In genomic region chr19:15300533-15301194, GRCh38 we compare ENCODE assay signal across 12 cellular contexts. TPM values are rescaled to one million over a fixed set of nuclear protein-coding genes. Genes with fewer than 3 reads are reported as not detected.
A peak's percentile ranks its signal among the peaks of the same experiment; 100 is the strongest.
DNase-seq lines count a peak whose midpoint lies in the region; ATAC-seq and TF ChIP-seq lines count a peak whose summit lies in the region.
"Had no signal": no experiment of that assay in that cellular context is flagged by ENCODE, and none has a peak within 500 bp of the region (broad histone marks: within the 10 kb centered on the region; RNA-seq: fewer than 3 reads in every experiment).

No MANE protein-coding gene starts in this region.

- WGBS in prostate gland: 80% methylated on average over 6 of the region's 6 CpGs
- 65 to 76% methylated on average over 5 to 6 of the region's 6 CpGs for WGBS in transverse colon (ENCODE audit: low coverage in 1 of 2), 2 donors

- peak overlapping the region; percentile 68 for H3K27ac ChIP-seq in AG04450 (ENCODE audit: low read depth, low read length)
- no peak overlapping the region for H3K27ac ChIP-seq in prostate gland
- H3K27ac ChIP-seq in gastrocnemius medialis: no peak overlapping the region
- H3K27ac ChIP-seq in transverse colon: peak overlapping the region in 1 of 4 donors; percentile 31
- H3K27ac ChIP-seq: foreskin keratinocyte had no signal

- intact Hi-C loops in activated B cell treated with CpG ODN at 0.5 μM for 24 hours (cut with micrococcal nuclease): no loop called here
- intact Hi-C loops in prostate gland (cut with DNase I): no loop called here
- intact Hi-C loops in gastrocnemius medialis (cut with DNase I; ENCODE audit: low total_unique reads): no loop called here
- intact Hi-C loops in transverse colon (cut with DNase I; ENCODE audit: low total_unique reads): loop anchor here (2.0 kb wide), 1 partner anchor 36 kb away; no protein-coding TSS in a partner anchor

- peak overlapping the region; percentile 12 for H3K4me3 Mint-ChIP-seq in activated B cell treated with CpG ODN at 0.5 μM for 24 hours
- H3K4me3 Mint-ChIP-seq: neural crest cell had no signal

- peak overlapping the region; percentile 66 for H3K27ac Mint-ChIP-seq in activated B cell treated with CpG ODN at 0.5 μM for 24 hours

- no peaks in the 10 kb centered on the region for H3K9me3 Mint-ChIP-seq in activated B cell treated with CpG ODN at 0.5 μM for 24 hours

- DNase-seq in AG04450 (ENCODE audit: low read depth, low spot score) (peak; percentile 71), GM04503 (ENCODE audit: low read depth) (peak; percentile 68), activated B cell treated with CpG ODN at 0.5 μM for 24 hours (no peak), fibroblast of the conjunctiva (ENCODE audit: low read depth) (peak; percentile 89), prostate gland (ENCODE audit: low spot score) (no peak), gastrocnemius medialis (no peak), NCI-H1048 (lab: John Stamatoyannopoulos, UW) (no peak), transverse colon (no peak)
- DNase-seq: activated CD8-positive, alpha-beta memory T cell treated with anti-CD3 and anti-CD28 coated beads, Interleukin-2, amount 50 U/mL, for 4 hours; NCI-H774 had no signal

- no peak overlapping the region for H3K4me3 ChIP-seq in AG04450 (ENCODE audit: low read depth, low read length)
- H3K4me3 ChIP-seq in prostate gland: no peak overlapping the region
- H3K4me3 ChIP-seq in gastrocnemius medialis: no peak overlapping the region
- H3K4me3 ChIP-seq in transverse colon: no peak overlapping the region

- H3K27me3 ChIP-seq in AG04450 (ENCODE audit: control insufficient read depth, insufficient read depth, low read length): no peaks in the 10 kb centered on the region
- no peaks in the 10 kb centered on the region for H3K27me3 ChIP-seq in prostate gland (replicated peaks; ENCODE audit: insufficient read depth)
- H3K27me3 ChIP-seq in gastrocnemius medialis: no peaks in the 10 kb centered on the region
- H3K27me3 ChIP-seq in transverse colon: no peaks in the 10 kb centered on the region
- H3K27me3 ChIP-seq: foreskin keratinocyte had no signal

- no peaks in the 10 kb centered on the region for H3K27me3 Mint-ChIP-seq in activated B cell treated with CpG ODN at 0.5 μM for 24 hours

- H3K9me3 ChIP-seq in AG04450 (ENCODE audit: control insufficient read depth, insufficient read depth, low read length) (peaks cover 6% of the 10 kb centered on the region), prostate gland (no peaks in the 10 kb centered on the region), gastrocnemius medialis (no peaks in the 10 kb centered on the region), transverse colon (no peaks in the 10 kb centered on the region)

- TF ChIP-seq EP300 in transverse colon (IDR thresholded peaks at IDR 0.05; ENCODE audit: low read depth): no peak

- H3K4me1 ChIP-seq in prostate gland (replicated peaks): peaks cover 41% of the 10 kb centered on the region
- H3K4me1 ChIP-seq in gastrocnemius medialis: peaks cover 94 to 96% of the 10 kb centered on the region in 2 donors
- H3K4me1 ChIP-seq in transverse colon: peaks cover 48 to 97% (median 79%) of the 10 kb centered on the region in 4 donors

- H3K4me1 Mint-ChIP-seq in activated B cell treated with CpG ODN at 0.5 μM for 24 hours: peaks cover 96% of the 10 kb centered on the region

- peaks cover 18% of the 10 kb centered on the region for H3K36me3 Mint-ChIP-seq in activated B cell treated with CpG ODN at 0.5 μM for 24 hours (ENCODE audit: low read depth)

- no peaks in the 10 kb centered on the region for H3K36me3 ChIP-seq in prostate gland
- no peaks in the 10 kb centered on the region for H3K36me3 ChIP-seq in gastrocnemius medialis
- H3K36me3 ChIP-seq in transverse colon: no peaks in the 10 kb centered on the region

- in situ Hi-C loops in gastrocnemius medialis (cut with MboI; ENCODE audit: low sequenced_read_pairs in 4 of 4): no loop called here
- in situ Hi-C loops in transverse colon (cut with MboI; ENCODE audit: low pct_ligation_motif_present in 1 of 4, low pct_unique_long_range_greater_than_20kb in 1 of 4, low sequenced_read_pairs in 3 of 4): no loop called here

- POLR2A ChIA-PET in AG04450 (lab: Yijun Ruan, JAX) (interaction anchor here (0.8 kb wide), 2 partner anchors 20 to 46 kb away, joined by 3 to 4 read pairs; no protein-coding TSS in a partner anchor), activated B cell treated with CpG ODN at 0.5 μM for 24 hours (lab: Charles Lee) (no interaction called here)

- TF ChIP-seq POLR2A in prostate gland (IDR thresholded peaks at IDR 0.05) (no peak), gastrocnemius medialis (IDR thresholded peaks at IDR 0.05) (no peak), transverse colon (IDR thresholded peaks at IDR 0.05) (no peak)

- TF ChIP-seq CTCF in AG04450 (IDR thresholded peaks at IDR 0.05; ENCODE audit: low read depth, low read length) (no peak), activated B cell treated with CpG ODN at 0.5 μM for 24 hours (IDR thresholded peaks at IDR 0.05) (no peak), prostate gland (IDR thresholded peaks at IDR 0.05) (no peak), gastrocnemius medialis (IDR thresholded peaks at IDR 0.05 in 4 of 5, conservative IDR thresholded peaks at IDR 0.05 in 1 of 5) (no peak), transverse colon (IDR thresholded peaks at IDR 0.05) (no peak)

- CTCF ChIA-PET in AG04450 (lab: Charles Lee) (interaction anchor here (1.1 kb wide), 1 partner anchor 17 kb away, joined by 3 read pairs; no protein-coding TSS in a partner anchor), activated B cell treated with CpG ODN at 0.5 μM for 24 hours (lab: Charles Lee) (no interaction called here)

- ATAC-seq in activated B cell treated with CpG ODN at 0.5 μM for 24 hours (ENCODE audit: low read depth) (no peak), gastrocnemius medialis (no peak)
- ATAC-seq: foreskin keratinocyte had no signal

RNA-seq across cellular contexts. Expression of gene BRD4, which starts 31.7 kb away (rescaled TPM):
- polyA plus RNA-seq in AG04450 (2011; rRNA removed): 7.8 and 11.5 TPM in 2 replicates
- polyA minus RNA-seq in AG04450 (2011; rRNA and poly(A)+ RNA removed): 29.6 and 47.3 TPM in 2 replicates
- 144 and 164 TPM in 2 replicates for total RNA-seq in activated B cell treated with CpG ODN at 0.5 μM for 24 hours
- total RNA-seq in prostate gland: 10 to 100 TPM; 45.6 to 76.0 TPM
- total RNA-seq in gastrocnemius medialis: 10 to 100 TPM; 64.8 to 83.2 (median 73.9) TPM
- total RNA-seq in transverse colon: 10 to 100 TPM; 39.5 to 87.9 (median 61.2) TPM

Comparison
In these comparisons a context has a peak if more than half of its experiments do, and no peak if none do; other contexts are left out.
1. DNase-seq: peak in AG04450 (single experiment), GM04503 (single experiment) and fibroblast of the conjunctiva (single experiment); none in activated B cell treated with CpG ODN at 0.5 μM for 24 hours (single experiment), prostate gland (single experiment), gastrocnemius medialis (0 of 2), NCI-H1048 (single experiment) and transverse colon (single experiment).